Comparison of ENCODE assay signal across 1 cellular context in genomic region chr1:67570473-67571143, GRCh38.
TF ChIP-seq lines count a peak whose summit lies in the region.

No MANE protein-coding gene starts in this region.

TF ChIP-seq in K562, 482 proteins besides CTCF, POLR2A, EP300 and RAD21 (continued from another document):
- TF ChIP-seq UBTF (IDR thresholded peaks at IDR 0.05; ENCODE audit: borderline replicate concordance in 1 of 2, low read depth in 2 of 2, low read length in 2 of 2) (peak in 1 of 2 experiments; percentile 44; a peak in 1 of 4 replicates), TRIM24 (IDR thresholded peaks at IDR 0.05) (peak in 1 of 2 experiments; percentile 57; a peak in 1 of 4 replicates), BRF1 (IDR thresholded peaks at IDR 0.05; ENCODE audit: borderline replicate concordance, extremely low read depth, insufficient read length) (no peak), STAT5B (CRISPR knock-in tag; IDR thresholded peaks at IDR 0.05) (no peak), MEIS2 (IDR thresholded peaks at IDR 0.05; ENCODE audit: partially characterized antibody) (peak; percentile 53), CXXC5 (CRISPR knock-in tag; IDR thresholded peaks at IDR 0.05) (peak; percentile 42; the same call in 1 of the 2 replicates), SMARCC2 (IDR thresholded peaks at IDR 0.05; ENCODE audit: low read depth) (peak; percentile 67; the same call in 1 of the 2 replicates), TCF3 (CRISPR knock-in tag; IDR thresholded peaks at IDR 0.05) (0 out of 2 replicates have a peak, but pooled peaks have one; percentile 22), PKNOX1 (IDR thresholded peaks at IDR 0.05) (peak; percentile 59), HNRNPUL1 (IDR thresholded peaks at IDR 0.05; ENCODE audit: low read length) (no peak)
- TF ChIP-seq, protein P1, sequence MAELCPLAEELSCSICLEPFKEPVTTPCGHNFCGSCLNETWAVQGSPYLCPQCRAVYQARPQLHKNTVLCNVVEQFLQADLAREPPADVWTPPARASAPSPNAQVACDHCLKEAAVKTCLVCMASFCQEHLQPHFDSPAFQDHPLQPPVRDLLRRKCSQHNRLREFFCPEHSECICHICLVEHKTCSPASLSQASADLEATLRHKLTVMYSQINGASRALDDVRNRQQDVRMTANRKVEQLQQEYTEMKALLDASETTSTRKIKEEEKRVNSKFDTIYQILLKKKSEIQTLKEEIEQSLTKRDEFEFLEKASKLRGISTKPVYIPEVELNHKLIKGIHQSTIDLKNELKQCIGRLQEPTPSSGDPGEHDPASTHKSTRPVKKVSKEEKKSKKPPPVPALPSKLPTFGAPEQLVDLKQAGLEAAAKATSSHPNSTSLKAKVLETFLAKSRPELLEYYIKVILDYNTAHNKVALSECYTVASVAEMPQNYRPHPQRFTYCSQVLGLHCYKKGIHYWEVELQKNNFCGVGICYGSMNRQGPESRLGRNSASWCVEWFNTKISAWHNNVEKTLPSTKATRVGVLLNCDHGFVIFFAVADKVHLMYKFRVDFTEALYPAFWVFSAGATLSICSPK (IDR thresholded peaks at IDR 0.05; ENCODE audit: borderline replicate concordance) = no peak
- TF ChIP-seq, protein P2, sequence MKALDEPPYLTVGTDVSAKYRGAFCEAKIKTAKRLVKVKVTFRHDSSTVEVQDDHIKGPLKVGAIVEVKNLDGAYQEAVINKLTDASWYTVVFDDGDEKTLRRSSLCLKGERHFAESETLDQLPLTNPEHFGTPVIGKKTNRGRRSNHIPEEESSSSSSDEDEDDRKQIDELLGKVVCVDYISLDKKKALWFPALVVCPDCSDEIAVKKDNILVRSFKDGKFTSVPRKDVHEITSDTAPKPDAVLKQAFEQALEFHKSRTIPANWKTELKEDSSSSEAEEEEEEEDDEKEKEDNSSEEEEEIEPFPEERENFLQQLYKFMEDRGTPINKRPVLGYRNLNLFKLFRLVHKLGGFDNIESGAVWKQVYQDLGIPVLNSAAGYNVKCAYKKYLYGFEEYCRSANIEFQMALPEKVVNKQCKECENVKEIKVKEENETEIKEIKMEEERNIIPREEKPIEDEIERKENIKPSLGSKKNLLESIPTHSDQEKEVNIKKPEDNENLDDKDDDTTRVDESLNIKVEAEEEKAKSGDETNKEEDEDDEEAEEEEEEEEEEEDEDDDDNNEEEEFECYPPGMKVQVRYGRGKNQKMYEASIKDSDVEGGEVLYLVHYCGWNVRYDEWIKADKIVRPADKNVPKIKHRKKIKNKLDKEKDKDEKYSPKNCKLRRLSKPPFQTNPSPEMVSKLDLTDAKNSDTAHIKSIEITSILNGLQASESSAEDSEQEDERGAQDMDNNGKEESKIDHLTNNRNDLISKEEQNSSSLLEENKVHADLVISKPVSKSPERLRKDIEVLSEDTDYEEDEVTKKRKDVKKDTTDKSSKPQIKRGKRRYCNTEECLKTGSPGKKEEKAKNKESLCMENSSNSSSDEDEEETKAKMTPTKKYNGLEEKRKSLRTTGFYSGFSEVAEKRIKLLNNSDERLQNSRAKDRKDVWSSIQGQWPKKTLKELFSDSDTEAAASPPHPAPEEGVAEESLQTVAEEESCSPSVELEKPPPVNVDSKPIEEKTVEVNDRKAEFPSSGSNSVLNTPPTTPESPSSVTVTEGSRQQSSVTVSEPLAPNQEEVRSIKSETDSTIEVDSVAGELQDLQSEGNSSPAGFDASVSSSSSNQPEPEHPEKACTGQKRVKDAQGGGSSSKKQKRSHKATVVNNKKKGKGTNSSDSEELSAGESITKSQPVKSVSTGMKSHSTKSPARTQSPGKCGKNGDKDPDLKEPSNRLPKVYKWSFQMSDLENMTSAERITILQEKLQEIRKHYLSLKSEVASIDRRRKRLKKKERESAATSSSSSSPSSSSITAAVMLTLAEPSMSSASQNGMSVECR (CRISPR knock-in tag; IDR thresholded peaks at IDR 0.05) = no peak
